ENCODE assay signal across 1 cellular context in genomic region chr1:109897244-109897955, GRCh38.
TF ChIP-seq lines count a peak whose summit lies in the region.

No MANE protein-coding gene starts in this region.

TF ChIP-seq in K562, 482 proteins besides CTCF, POLR2A, EP300 and RAD21 (continued from another document):
- no peak for TF ChIP-seq HOMEZ (CRISPR knock-in tag; IDR thresholded peaks at IDR 0.05)
- peak; percentile 10 for TF ChIP-seq KDM5B (IDR thresholded peaks at IDR 0.05; ENCODE audit: insufficient replicate concordance, low read depth, low read length)
- TF ChIP-seq NCOA2 (IDR thresholded peaks at IDR 0.05; ENCODE audit: partially characterized antibody in 2 of 2), result no peak
